ENCODE assay signal across 9 cellular contexts in the genomic region with DNA sequence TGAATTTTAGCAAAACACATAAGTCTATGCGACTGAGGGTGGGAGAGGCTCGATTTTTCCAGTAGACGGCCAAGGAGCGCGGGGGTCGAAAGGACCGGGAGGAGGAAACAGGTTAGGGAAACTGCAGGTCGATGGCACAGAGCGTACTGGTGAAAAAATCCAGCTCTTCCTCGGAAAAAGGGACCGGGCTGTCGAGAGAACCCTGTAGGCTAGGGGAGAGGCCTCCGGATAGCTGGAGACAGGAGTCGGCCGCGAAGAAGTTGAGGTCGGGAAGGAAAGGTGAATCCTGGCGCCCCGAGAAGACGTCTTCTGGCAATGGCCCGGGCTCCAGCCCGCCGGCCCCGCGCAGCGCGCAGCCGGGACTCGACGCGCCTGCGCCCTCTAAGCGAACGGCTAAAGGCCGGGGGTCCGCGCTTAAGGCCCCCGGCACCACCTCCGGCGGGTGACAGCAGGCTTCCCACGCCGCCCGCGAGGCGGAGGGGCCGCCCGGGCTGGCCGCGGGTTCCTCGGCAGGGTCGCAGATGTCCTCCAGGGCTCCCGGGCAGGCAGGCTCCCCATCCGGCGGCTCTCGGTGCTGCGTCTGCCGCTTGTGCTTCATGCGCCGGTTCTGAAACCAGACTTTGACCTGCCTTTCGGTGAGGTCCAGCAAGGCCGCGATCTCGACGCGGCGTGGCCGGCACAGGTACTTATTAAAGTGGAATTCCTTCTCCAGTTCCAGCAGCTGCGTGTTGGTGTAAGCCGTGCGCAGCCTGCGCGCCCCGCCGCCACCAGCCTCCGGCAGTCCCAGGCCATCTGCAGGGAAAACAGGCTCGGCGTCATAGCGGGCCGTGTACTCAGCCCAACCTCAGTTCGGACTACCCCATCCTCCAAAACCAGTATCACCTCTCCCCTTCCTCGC. TPM values are rescaled to one million over a fixed set of nuclear protein-coding genes. Genes with fewer than 3 reads are reported as not detected.
A peak's percentile ranks its signal among the peaks of the same experiment; 100 is the strongest.
DNase-seq lines count a peak whose midpoint lies in the region; ATAC-seq and TF ChIP-seq lines count a peak whose summit lies in the region.
"Had no signal": no experiment of that assay in that cellular context is flagged by ENCODE, and none has a peak within 500 bp of the region (broad histone marks: within the 10 kb centered on the region; RNA-seq: fewer than 3 reads in every experiment).

No MANE protein-coding gene starts in this region.

- peak overlapping the region; percentile 56 for H3K4me3 ChIP-seq in GM06990 (replicated peaks; ENCODE audit: low read depth, low read length)
- peak overlapping the region; percentile 1; the same call in 1 of the 2 replicates for H3K4me3 ChIP-seq in iPS DF 6.9 (ENCODE audit: low read length)
- peak overlapping the region; percentile 72 for H3K4me3 ChIP-seq in smooth muscle cell

- H3K4me3 Mint-ChIP-seq in HFFc6 = 0 out of 2 replicates have a peak overlapping the region, but pooled peaks have one; percentile 34

- H3K27me3 Mint-ChIP-seq in HFFc6 (ENCODE audit: insufficient read depth) = peaks cover 71% of the 10 kb centered on the region

- H3K9me3 ChIP-seq in iPS DF 6.9 (ENCODE audit: control insufficient read depth, insufficient read depth, low read length) (no peaks in the 10 kb centered on the region), smooth muscle cell (replicated peaks; ENCODE audit: low read depth) (no peaks in the 10 kb centered on the region)

- no peaks in the 10 kb centered on the region for H3K36me3 Mint-ChIP-seq in HFFc6 (ENCODE audit: low read depth)

- peak overlapping the region; percentile 81 for H3K9ac ChIP-seq in smooth muscle cell (ENCODE audit: low read depth)

- peaks cover 30% of the 10 kb centered on the region for H3K79me2 ChIP-seq in smooth muscle cell (ENCODE audit: low read depth)

- no peak overlapping the region for H3K27ac Mint-ChIP-seq in HFFc6

- H3K4me2 ChIP-seq in smooth muscle cell = peak overlapping the region; percentile 98

- peak; percentile 18 for TF ChIP-seq CTCF in GM06990 (IDR thresholded peaks at IDR 0.05; ENCODE audit: insufficient read depth, low read length, poor library complexity, severe bottlenecking)
- no peak for TF ChIP-seq CTCF in HFFc6 (IDR thresholded peaks at IDR 0.05)
- TF ChIP-seq CTCF in smooth muscle cell (IDR thresholded peaks at IDR 0.05; ENCODE audit: borderline replicate concordance, insufficient read depth, poor library complexity, severe bottlenecking) = no peak

- no peak overlapping the region for H2AFZ ChIP-seq in smooth muscle cell (ENCODE audit: low read depth)

- H3K9me3 Mint-ChIP-seq in HFFc6 = no peaks in the 10 kb centered on the region

- DNase-seq in GM06990 (ENCODE audit: extremely low read depth, insufficient read length) (peak; percentile 74), HFFc6 (no peak), amniotic epithelial cell (ENCODE audit: low read depth) (peak; percentile 44), iPS DF 6.9 (ENCODE audit: low read depth, low spot score) (no peak), smooth muscle cell (lab: John Stamatoyannopoulos, UW; ENCODE audit: unreplicated experiment) (peak; percentile 36), dedifferentiated amniotic fluid mesenchymal stem cell (ENCODE audit: extremely low spot score) (no peak), iPS-NIHi7 (ENCODE audit: extremely low spot score) (no peak)

- H3K4me1 ChIP-seq in iPS DF 6.9 (ENCODE audit: control insufficient read depth, insufficient read depth, low read length) (peaks cover 6% of the 10 kb centered on the region), smooth muscle cell (ENCODE audit: low read depth) (peaks cover 15% of the 10 kb centered on the region)

- no CpG with 5 or more reads among the region's 81 CpGs for WGBS in iPS DF 6.9 (ENCODE audit: insufficient coverage, insufficient read length)
- 1% methylated on average over 71 of the region's 81 CpGs for WGBS in smooth muscle cell (ENCODE audit: low lambda C conversion rate)

- H3K27ac ChIP-seq in iPS DF 6.9 (ENCODE audit: low read length) = no peak overlapping the region
- H3K27ac ChIP-seq in smooth muscle cell (ENCODE audit: low read depth) = peak overlapping the region; percentile 93

- H4K20me1 ChIP-seq in smooth muscle cell (ENCODE audit: low read depth) = no peaks in the 10 kb centered on the region

- no peaks in the 10 kb centered on the region for H3K27me3 ChIP-seq in GM06990 (replicated peaks; ENCODE audit: control insufficient read depth, insufficient read depth, low read length)
- H3K27me3 ChIP-seq in iPS DF 6.9 (ENCODE audit: control insufficient read depth, insufficient read depth, low read length) = peaks cover 77% of the 10 kb centered on the region
- H3K27me3 ChIP-seq in smooth muscle cell (ENCODE audit: low read depth) = no peaks in the 10 kb centered on the region

- H3K4me1 Mint-ChIP-seq in HFFc6 (ENCODE audit: low read depth) = no peaks in the 10 kb centered on the region

- H3K36me3 ChIP-seq in GM06990 (ENCODE audit: control insufficient read depth, insufficient read depth, low read length) (no peaks in the 10 kb centered on the region), iPS DF 6.9 (ENCODE audit: control insufficient read depth, insufficient read depth, low read length) (no peaks in the 10 kb centered on the region), smooth muscle cell (ENCODE audit: low read depth) (no peaks in the 10 kb centered on the region)

- peaks cover 23% of the 10 kb centered on the region for H3F3A ChIP-seq in smooth muscle cell (ENCODE audit: low read depth)

- ATAC-seq in SK-N-SH treated with all-trans-retinoic acid at 6 μM for 48 hours = peak; percentile 68

TF ChIP-seq in SK-N-SH treated with all-trans-retinoic acid at 6 μM for 48 hours, 23 proteins besides CTCF, POLR2A, EP300 and RAD21 (continues in another document):
- TF ChIP-seq, protein P1, sequence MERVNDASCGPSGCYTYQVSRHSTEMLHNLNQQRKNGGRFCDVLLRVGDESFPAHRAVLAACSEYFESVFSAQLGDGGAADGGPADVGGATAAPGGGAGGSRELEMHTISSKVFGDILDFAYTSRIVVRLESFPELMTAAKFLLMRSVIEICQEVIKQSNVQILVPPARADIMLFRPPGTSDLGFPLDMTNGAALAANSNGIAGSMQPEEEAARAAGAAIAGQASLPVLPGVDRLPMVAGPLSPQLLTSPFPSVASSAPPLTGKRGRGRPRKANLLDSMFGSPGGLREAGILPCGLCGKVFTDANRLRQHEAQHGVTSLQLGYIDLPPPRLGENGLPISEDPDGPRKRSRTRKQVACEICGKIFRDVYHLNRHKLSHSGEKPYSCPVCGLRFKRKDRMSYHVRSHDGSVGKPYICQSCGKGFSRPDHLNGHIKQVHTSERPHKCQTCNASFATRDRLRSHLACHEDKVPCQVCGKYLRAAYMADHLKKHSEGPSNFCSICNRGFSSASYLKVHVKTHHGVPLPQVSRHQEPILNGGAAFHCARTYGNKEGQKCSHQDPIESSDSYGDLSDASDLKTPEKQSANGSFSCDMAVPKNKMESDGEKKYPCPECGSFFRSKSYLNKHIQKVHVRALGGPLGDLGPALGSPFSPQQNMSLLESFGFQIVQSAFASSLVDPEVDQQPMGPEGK (CRISPR knock-in tag; IDR thresholded peaks at IDR 0.05; ENCODE audit: borderline replicate concordance) = no peak
- TF ChIP-seq SNAI2 (CRISPR knock-in tag; IDR thresholded peaks at IDR 0.05) (no peak), ZNF8 (CRISPR knock-in tag; IDR thresholded peaks at IDR 0.05) (no peak), GLIS3 (CRISPR knock-in tag; IDR thresholded peaks at IDR 0.05) (no peak), ZC3H10 (CRISPR knock-in tag; IDR thresholded peaks at IDR 0.05) (no peak), ZNF70 (CRISPR knock-in tag; IDR thresholded peaks at IDR 0.05) (no peak), ISL1 (CRISPR knock-in tag; IDR thresholded peaks at IDR 0.05) (no peak), ZNF565 (CRISPR knock-in tag; conservative IDR thresholded peaks at IDR 0.05; ENCODE audit: low read depth) (no peak), BACH2 (CRISPR knock-in tag; IDR thresholded peaks at IDR 0.05; ENCODE audit: borderline replicate concordance) (no peak), OSR1 (CRISPR knock-in tag; IDR thresholded peaks at IDR 0.05) (no peak), ZFP30 (CRISPR knock-in tag; IDR thresholded peaks at IDR 0.05) (no peak), TOX (CRISPR knock-in tag; IDR thresholded peaks at IDR 0.05; ENCODE audit: borderline replicate concordance) (no peak)
- TF ChIP-seq, protein P2, sequence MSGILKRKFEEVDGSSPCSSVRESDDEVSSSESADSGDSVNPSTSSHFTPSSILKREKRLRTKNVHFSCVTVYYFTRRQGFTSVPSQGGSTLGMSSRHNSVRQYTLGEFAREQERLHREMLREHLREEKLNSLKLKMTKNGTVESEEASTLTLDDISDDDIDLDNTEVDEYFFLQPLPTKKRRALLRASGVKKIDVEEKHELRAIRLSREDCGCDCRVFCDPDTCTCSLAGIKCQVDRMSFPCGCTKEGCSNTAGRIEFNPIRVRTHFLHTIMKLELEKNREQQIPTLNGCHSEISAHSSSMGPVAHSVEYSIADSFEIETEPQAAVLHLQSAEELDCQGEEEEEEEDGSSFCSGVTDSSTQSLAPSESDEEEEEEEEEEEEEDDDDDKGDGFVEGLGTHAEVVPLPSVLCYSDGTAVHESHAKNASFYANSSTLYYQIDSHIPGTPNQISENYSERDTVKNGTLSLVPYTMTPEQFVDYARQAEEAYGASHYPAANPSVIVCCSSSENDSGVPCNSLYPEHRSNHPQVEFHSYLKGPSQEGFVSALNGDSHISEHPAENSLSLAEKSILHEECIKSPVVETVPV (CRISPR knock-in tag; IDR thresholded peaks at IDR 0.05) = no peak

RNA-seq across cellular contexts. Expression of a gene that starts 1.7 kb away (rescaled TPM):
- not detected for total RNA-seq in HFFc6 (2021; fragmentation: NEBNext Ultra II Directional; extraction: Animal tissue kit (Norgen Biotek cat#: 25700))
- 16.9 and 40.4 TPM in 2 replicates for total RNA-seq in smooth muscle cell
- 26.5 and 35.6 TPM in 2 replicates for polyA plus RNA-seq in smooth muscle cell

RNA-seq across cellular contexts. Expression of a gene that starts 12.4 kb away (rescaled TPM):
- total RNA-seq in HFFc6 (2021; fragmentation: NEBNext Ultra II Directional; extraction: Animal tissue kit (Norgen Biotek cat#: 25700)) = not detected
- total RNA-seq in smooth muscle cell = not detected in 2 replicates
- polyA plus RNA-seq in smooth muscle cell = not detected in 2 replicates
- total RNA-seq: T-helper 1 cell treated with Interleukin-12 subunit alpha and Interleukin-12 subunit beta and Interleukin-4 antibody, amounts not matched to agents 30 ng/mL and 1 ng/mL, for 36 hours had no signal

RNA-seq across cellular contexts. Expression of a gene that starts 34.9 kb away (rescaled TPM):
- total RNA-seq in HFFc6 (2021; fragmentation: NEBNext Ultra II Directional; extraction: Animal tissue kit (Norgen Biotek cat#: 25700)) = not detected
- total RNA-seq in smooth muscle cell = 0.72 and 2.6 TPM in 2 replicates
- 0.96 and 1.0 TPM in 2 replicates for polyA plus RNA-seq in smooth muscle cell

RNA-seq across cellular contexts. Expression of a gene that starts 46.8 kb away (rescaled TPM):
- total RNA-seq in HFFc6 (2021; fragmentation: NEBNext Ultra II Directional; extraction: Animal tissue kit (Norgen Biotek cat#: 25700)) = not detected
- total RNA-seq in smooth muscle cell = 5.1 and 9.1 TPM in 2 replicates
- polyA plus RNA-seq in smooth muscle cell = 2.8 and 4.4 TPM in 2 replicates

RNA-seq across cellular contexts. Expression of a gene that starts 50.4 kb away (rescaled TPM):
- not detected for total RNA-seq in HFFc6 (2021; fragmentation: NEBNext Ultra II Directional; extraction: Animal tissue kit (Norgen Biotek cat#: 25700))
- total RNA-seq in smooth muscle cell = 0.49 and 0.94 TPM in 2 replicates
- 1.4 and 1.8 TPM in 2 replicates for polyA plus RNA-seq in smooth muscle cell

Comparison
In these comparisons a context has a peak if more than half of its experiments do, and no peak if none do; other contexts are left out.
1. DNase-seq: peak in GM06990 (single experiment), amniotic epithelial cell (single experiment) and smooth muscle cell (single experiment); none in HFFc6 (single experiment), iPS DF 6.9 (single experiment), dedifferentiated amniotic fluid mesenchymal stem cell (single experiment) and iPS-NIHi7 (single experiment).
2. H3K4me3 ChIP-seq: peak in every context shown above with its lines; median percentile 72 in smooth muscle cell; 56 in GM06990; 1 in iPS DF 6.9.
3. RNA of a gene that starts 1.7 kb away (total RNA-seq): 16.9 to 40.4 TPM in smooth muscle cell; not detected in HFFc6; every median in the first group is over 10 times any median in the second.